In genomic region chr12:79522657-79523386, GRCh38 we compare ENCODE assay signal across 17 cellular contexts.
DNase-seq lines count a peak whose midpoint lies in the region; ATAC-seq and TF ChIP-seq lines count a peak whose summit lies in the region.
"Had no signal": no experiment of that assay in that cellular context is flagged by ENCODE, and none has a peak within 500 bp of the region (broad histone marks: within the 10 kb centered on the region; RNA-seq: fewer than 3 reads in every experiment).

No MANE protein-coding gene starts in this region.

- no peaks in the 10 kb centered on the region for H3K4me1 ChIP-seq in mesenchymal stem cell (ENCODE audit: control insufficient read depth, insufficient read depth, low read depth, low read length)

- no peak overlapping the region for H2AFZ ChIP-seq in mesenchymal stem cell (ENCODE audit: low read depth, low read length)

- peak; percentile 26; the same call in 1 of the 2 replicates for TF ChIP-seq EP300 in Ishikawa (IDR thresholded peaks at IDR 0.05; ENCODE audit: borderline replicate concordance)

- no peak overlapping the region for H4K8ac ChIP-seq in mesenchymal stem cell (ENCODE audit: low read length)

- H3K9me3 ChIP-seq in mesenchymal stem cell (ENCODE audit: control insufficient read depth, low read length), result no peaks in the 10 kb centered on the region
- H3K9me3 ChIP-seq: Caco-2 had no signal

- H2AK5ac ChIP-seq in mesenchymal stem cell (ENCODE audit: low read length, severe bottlenecking), result peak overlapping the region; percentile 65

- no peak overlapping the region for H3K14ac ChIP-seq in mesenchymal stem cell (ENCODE audit: low read length in 2 of 2)

- H3K27ac ChIP-seq in mesenchymal stem cell (ENCODE audit: low read length, poor library complexity, severe bottlenecking), result no peak overlapping the region

- H3K18ac ChIP-seq in mesenchymal stem cell (ENCODE audit: low read depth in 1 of 2, low read length in 2 of 2), result no peak overlapping the region

- TF ChIP-seq RAD21 in Ishikawa (IDR thresholded peaks at IDR 0.05; ENCODE audit: low read depth), result 0 out of 2 replicates have a peak, but pooled peaks have one; percentile 1

- no peaks in the 10 kb centered on the region for H3K36me3 ChIP-seq in mesenchymal stem cell (ENCODE audit: control insufficient read depth in 1 of 2, insufficient read depth in 2 of 2, low read depth in 1 of 2, low read length in 2 of 2)

- WGBS in mesenchymal stem cell, result 88% methylated on average over 5 of the region's 5 CpGs

- no peak overlapping the region for H3K4ac ChIP-seq in mesenchymal stem cell (ENCODE audit: low read depth in 1 of 2, low read length in 2 of 2)

- H2BK5ac ChIP-seq in mesenchymal stem cell (ENCODE audit: low read depth, low read length, poor library complexity, severe bottlenecking), result no peak overlapping the region

- no peak overlapping the region for H4K91ac ChIP-seq in mesenchymal stem cell (ENCODE audit: low read length)

- no peak overlapping the region for H2BK120ac ChIP-seq in mesenchymal stem cell (ENCODE audit: low read depth, low read length)

- H3K4me2 ChIP-seq in mesenchymal stem cell (ENCODE audit: low read length, poor library complexity, severe bottlenecking), result peak overlapping the region; percentile 9

- in situ Hi-C loops in G401 (cut with HindIII; ENCODE audit: low sequenced_read_pairs), result no loop called here

- no peak overlapping the region for H2BK12ac ChIP-seq in mesenchymal stem cell (ENCODE audit: low read length in 2 of 2)

- H3K27me3 ChIP-seq in mesenchymal stem cell (ENCODE audit: control insufficient read depth in 1 of 2, insufficient read depth in 1 of 2, low read length in 2 of 2), result no peaks in the 10 kb centered on the region

- no peak overlapping the region for H3K23ac ChIP-seq in mesenchymal stem cell (ENCODE audit: low read length in 2 of 2)

- DNase-seq in G401 (ENCODE audit: low spot score) (peak; percentile 94), cerebellum (ENCODE audit: low spot score) (peak; percentile 80), mesenchymal stem cell (no peak), NCI-H2196 treated with DMSO at 0.1 percent for 48 hours (lab: John Stamatoyannopoulos, UW; ENCODE audit: unreplicated experiment) (no peak), NCI-H1436 treated with DMSO at 0.1 percent for 48 hours (lab: John Stamatoyannopoulos, UW) (no peak), NCI-H128 (lab: John Stamatoyannopoulos, UW; ENCODE audit: unreplicated experiment) (no peak)
- DNase-seq: Caco-2, DMS153, EL, HCEC 1CT, NCI-H1436, NCI-H2107, NCI-H446 treated with DMSO at 0.1 percent for 48 hours, NCI-H774 had no signal

- H3K79me1 ChIP-seq in mesenchymal stem cell (replicated peaks; ENCODE audit: low read length, poor library complexity, severe bottlenecking), result peaks cover 6% of the 10 kb centered on the region

- ATAC-seq in HG02763 (IDR thresholded peaks at IDR 0.05; ENCODE audit: unreplicated experiment), result no peak
- ATAC-seq: K562 had no signal

- no peak overlapping the region for H3K4me3 ChIP-seq in mesenchymal stem cell (ENCODE audit: insufficient read depth in 1 of 2, low read depth in 1 of 2, low read length in 2 of 2)
- H3K4me3 ChIP-seq: K562 had no signal

- no peak overlapping the region for H2BK15ac ChIP-seq in mesenchymal stem cell (ENCODE audit: low read depth, poor library complexity, severe bottlenecking)

- H3K9ac ChIP-seq in mesenchymal stem cell (ENCODE audit: low read length), result no peak overlapping the region

TF ChIP-seq in Ishikawa, 13 proteins besides CTCF, POLR2A, EP300 and RAD21:
- peak; percentile 61 for TF ChIP-seq NFIC (IDR thresholded peaks at IDR 0.05)
- TF ChIP-seq CEBPB (IDR thresholded peaks at IDR 0.05), result no peak
- 0 out of 2 replicates have a peak, but pooled peaks have one; percentile 4 for TF ChIP-seq TEAD4 (IDR thresholded peaks at IDR 0.05)
- no peak for TF ChIP-seq TAF1 (IDR thresholded peaks at IDR 0.05; ENCODE audit: low read depth)

Comparison
In these comparisons a context has a peak if more than half of its experiments do, and no peak if none do; other contexts are left out.
1. DNase-seq: peak in G401 (single experiment) and cerebellum (single experiment); none in mesenchymal stem cell (single experiment), NCI-H2196 treated with DMSO at 0.1 percent for 48 hours (single experiment), NCI-H1436 treated with DMSO at 0.1 percent for 48 hours (single experiment) and NCI-H128 (single experiment).